In the genomic region with DNA sequence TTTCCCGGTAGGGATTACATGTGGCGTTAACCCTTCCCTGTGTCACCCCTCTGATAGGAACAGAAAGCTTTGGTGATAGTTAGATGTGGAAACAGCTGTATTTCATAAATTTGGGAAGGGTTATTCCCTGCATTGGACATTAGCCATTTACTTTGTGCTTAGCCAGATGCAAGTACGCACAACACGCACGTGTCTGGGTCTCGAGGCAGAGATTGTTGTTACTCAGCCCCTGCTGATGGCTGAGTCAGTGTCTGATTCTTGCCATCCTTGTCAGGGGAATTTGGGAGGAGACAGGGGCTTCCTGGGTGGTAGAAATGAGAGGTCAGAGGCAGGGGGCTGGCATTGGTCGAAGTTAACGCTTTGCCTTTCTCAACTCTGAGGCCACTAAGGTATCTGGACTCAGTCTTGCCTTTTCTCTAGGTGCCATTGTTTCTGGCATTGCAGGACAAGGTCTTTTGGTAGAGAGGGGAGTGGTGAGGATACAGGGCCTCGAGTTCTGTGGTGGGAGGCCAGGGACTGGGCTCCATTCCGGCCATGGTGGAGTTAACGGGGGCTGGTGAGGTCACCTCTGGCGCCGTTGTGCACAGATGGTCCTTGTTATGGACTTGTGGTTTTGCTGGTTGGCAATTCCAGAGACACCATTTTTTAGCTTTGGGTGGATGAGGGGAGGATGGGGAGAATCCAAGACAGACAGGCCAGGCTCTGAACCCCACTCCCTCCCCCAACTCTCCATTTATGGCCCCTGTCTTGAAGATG, we compare ENCODE assay signal across 14 cellular contexts. TPM values are rescaled to one million over a fixed set of nuclear protein-coding genes. Genes with fewer than 3 reads are reported as not detected.
DNase-seq lines count a peak whose midpoint lies in the region; ATAC-seq and TF ChIP-seq lines count a peak whose summit lies in the region.
"Had no signal": no experiment of that assay in that cellular context is flagged by ENCODE, and none has a peak within 500 bp of the region (broad histone marks: within the 10 kb centered on the region; RNA-seq: fewer than 3 reads in every experiment).

No MANE protein-coding gene starts in this region.

- DNase-seq in AG04450 (ENCODE audit: low read depth, low spot score) (peak; percentile 76), adipocyte (ENCODE audit: low read depth) (peak; percentile 91), cardiac septum (ENCODE audit: low spot score) (peak; percentile 66), MV-4-11 (lab: John Stamatoyannopoulos, UW) (no peak)
- DNase-seq in stimulated activated CD4-positive, alpha-beta T cell treated with anti-CD3 and anti-CD28 coated beads, Interleukin-1b, Interleukin-23, amount 100 ng/mL, for 48 hours, result no peak
- DNase-seq: activated CD4-positive, alpha-beta T cell treated with anti-CD3 and anti-CD28 coated beads for 48 hours; activated naive CD4-positive, alpha-beta T cell; Kasumi-1; NCI-H510A treated with DMSO at 0.1 percent for 48 hours; stimulated activated CD4-positive, alpha-beta T cell treated with anti-CD3 and anti-CD28 coated beads, Interleukin-2, amount 100 ng/mL, for 48 hours had no signal

- H3K27ac ChIP-seq in AG04450 (ENCODE audit: low read depth, low read length), result peak overlapping the region; percentile 96
- peak overlapping the region; percentile 15 for H3K27ac ChIP-seq in rectal smooth muscle tissue (ENCODE audit: low read depth, low read length)
- H3K27ac ChIP-seq: SK-N-MC had no signal

- H3K9me3 ChIP-seq in AG04450 (ENCODE audit: control insufficient read depth, insufficient read depth, low read length) (no peaks in the 10 kb centered on the region), adipocyte (ENCODE audit: control insufficient read depth, low read length) (no peaks in the 10 kb centered on the region)

- H3K9ac ChIP-seq in adipocyte (ENCODE audit: low read length), result peak overlapping the region; percentile 68
- H3K9ac ChIP-seq in rectal smooth muscle tissue (ENCODE audit: low read length), result no peak overlapping the region

- intact Hi-C loops in cardiac septum (cut with DNase I), result no loop called here

- no peak for TF ChIP-seq CTCF in AG04450 (IDR thresholded peaks at IDR 0.05; ENCODE audit: low read depth, low read length)

- H3K4me1 ChIP-seq in adipocyte (ENCODE audit: control insufficient read depth, insufficient read depth, low read length) (peaks cover 83% of the 10 kb centered on the region), rectal smooth muscle tissue (ENCODE audit: control insufficient read depth, insufficient read depth, low read length) (no peaks in the 10 kb centered on the region)

- CTCF ChIA-PET in AG04450 (lab: Charles Lee), result interaction anchor here (0.5 to 3.2 kb wide), 3 partner anchors 13 to 22 kb away, joined by 3 to 18 read pairs (median 5); no protein-coding TSS in a partner anchor

- H3K4me3 ChIP-seq in AG04450 (ENCODE audit: low read depth, low read length) (no peak overlapping the region), adipocyte (ENCODE audit: low read length) (no peak overlapping the region), rectal smooth muscle tissue (ENCODE audit: low read length) (no peak overlapping the region)
- H3K4me3 ChIP-seq: SK-N-MC had no signal

- no peaks in the 10 kb centered on the region for H3K27me3 ChIP-seq in AG04450 (ENCODE audit: control insufficient read depth, insufficient read depth, low read length)
- H3K27me3 ChIP-seq in adipocyte (replicated peaks; ENCODE audit: control insufficient read depth, insufficient read depth, low read length), result no peaks in the 10 kb centered on the region
- no peaks in the 10 kb centered on the region for H3K27me3 ChIP-seq in rectal smooth muscle tissue (ENCODE audit: control insufficient read depth, insufficient read depth, low read length)

- POLR2A ChIA-PET in AG04450 (lab: Yijun Ruan, JAX), result interaction anchor here (0.6 to 3.7 kb wide), 5 partner anchors 7 to 17 kb away, joined by 3 to 32 read pairs (median 9); a partner anchor contains a TSS

- ATAC-seq in HG03378 (IDR thresholded peaks at IDR 0.05; ENCODE audit: unreplicated experiment) (no peak), GM19455 (IDR thresholded peaks at IDR 0.05; ENCODE audit: unreplicated experiment) (no peak)

- H3K36me3 ChIP-seq in adipocyte (ENCODE audit: control insufficient read depth, insufficient read depth, low read length, severe bottlenecking) (peaks cover 84% of the 10 kb centered on the region), rectal smooth muscle tissue (ENCODE audit: control insufficient read depth, insufficient read depth, low read length) (no peaks in the 10 kb centered on the region)

RNA-seq across cellular contexts. Expression of a gene that starts 8.2 kb away (rescaled TPM):
- polyA plus RNA-seq in AG04450 (2011; rRNA removed), result 1,281 and 1,465 TPM in 2 replicates
- polyA minus RNA-seq in AG04450 (2011; rRNA and poly(A)+ RNA removed), result 747 and 998 TPM in 2 replicates
- total RNA-seq in cardiac septum, result 83.8 TPM

RNA-seq across cellular contexts. Expression of a gene that starts 21.6 kb away (rescaled TPM):
- polyA plus RNA-seq in AG04450 (2011; rRNA removed), result 10.5 and 20.6 TPM in 2 replicates
- 8.4 and 13.4 TPM in 2 replicates for polyA minus RNA-seq in AG04450 (2011; rRNA and poly(A)+ RNA removed)
- total RNA-seq in cardiac septum, result 8.5 TPM

Comparison
In these comparisons a context has a peak if more than half of its experiments do, and no peak if none do; other contexts are left out.
1. DNase-seq: peak in AG04450 (single experiment), adipocyte (single experiment) and cardiac septum (single experiment); none in MV-4-11 (single experiment) and stimulated activated CD4-positive, alpha-beta T cell treated with anti-CD3 and anti-CD28 coated beads, Interleukin-1b, Interleukin-23, amount 100 ng/mL, for 48 hours (single experiment).